In the genomic region with DNA sequence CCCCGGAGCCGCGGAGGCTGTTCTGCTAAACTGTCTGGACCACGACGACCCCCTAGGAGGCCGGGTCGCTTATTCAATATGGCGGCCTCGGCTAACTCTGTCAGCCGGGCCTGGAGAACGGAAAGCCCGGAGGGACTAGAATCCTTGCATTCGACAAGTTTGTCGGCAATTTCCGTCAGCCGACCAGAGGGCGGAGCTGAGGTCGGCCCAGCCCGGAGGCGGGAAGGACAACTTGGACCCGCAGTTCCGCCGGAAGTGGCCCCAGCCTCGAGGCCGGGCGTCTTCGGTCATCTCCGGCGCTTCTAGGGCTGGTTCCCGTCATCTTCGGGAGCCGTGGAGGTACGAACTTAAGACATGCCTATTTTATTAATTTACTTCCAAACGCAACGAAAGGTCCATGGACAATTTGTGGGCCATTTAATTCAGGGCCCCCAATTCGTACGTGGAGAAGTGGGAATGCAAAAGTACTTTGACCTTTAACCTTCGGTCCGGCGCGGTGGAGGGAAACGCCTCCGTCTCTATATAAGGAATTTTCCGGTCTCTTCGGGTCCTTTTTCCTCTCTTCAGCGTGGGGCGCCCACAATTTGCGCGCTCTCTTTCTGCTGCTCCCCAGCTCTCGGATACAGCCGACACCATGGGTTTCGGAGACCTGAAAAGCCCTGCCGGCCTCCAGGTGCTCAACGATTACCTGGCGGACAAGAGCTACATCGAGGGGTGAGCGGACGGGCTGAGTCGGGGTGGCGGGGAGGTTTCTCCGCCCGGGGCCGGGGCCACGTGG, we compare ENCODE assay signal across 1 cellular context.
TF ChIP-seq lines count a peak whose summit lies in the region.

A gene (plus strand): TSS at position 550 of the 778 bp plus-strand sequence. CDS start 85 bp downstream, at position 635.
A gene (minus strand): TSS at position 99 of the 778 bp plus-strand sequence. CDS start 5,766 bp downstream, outside the sequence.

TF ChIP-seq in HepG2, 621 proteins besides CTCF, POLR2A, EP300 and RAD21 (continued from another document and continues in another):
- TF ChIP-seq, protein P1, sequence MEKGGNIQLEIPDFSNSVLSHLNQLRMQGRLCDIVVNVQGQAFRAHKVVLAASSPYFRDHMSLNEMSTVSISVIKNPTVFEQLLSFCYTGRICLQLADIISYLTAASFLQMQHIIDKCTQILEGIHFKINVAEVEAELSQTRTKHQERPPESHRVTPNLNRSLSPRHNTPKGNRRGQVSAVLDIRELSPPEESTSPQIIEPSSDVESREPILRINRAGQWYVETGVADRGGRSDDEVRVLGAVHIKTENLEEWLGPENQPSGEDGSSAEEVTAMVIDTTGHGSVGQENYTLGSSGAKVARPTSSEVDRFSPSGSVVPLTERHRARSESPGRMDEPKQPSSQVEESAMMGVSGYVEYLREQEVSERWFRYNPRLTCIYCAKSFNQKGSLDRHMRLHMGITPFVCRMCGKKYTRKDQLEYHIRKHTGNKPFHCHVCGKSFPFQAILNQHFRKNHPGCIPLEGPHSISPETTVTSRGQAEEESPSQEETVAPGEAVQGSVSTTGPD (CRISPR knock-in tag; IDR thresholded peaks at IDR 0.05): no peak; the same call in 1 of the 2 replicates
- TF ChIP-seq ZNF788 (CRISPR knock-in tag; IDR thresholded peaks at IDR 0.05; ENCODE audit: borderline replicate concordance) (peak; percentile 78; the same call in 1 of the 2 replicates), HNRNPUL1 (IDR thresholded peaks at IDR 0.05; ENCODE audit: low read depth, low read length) (no peak), MED8 (CRISPR knock-in tag; IDR thresholded peaks at IDR 0.05; ENCODE audit: insufficient replicate concordance) (peak; percentile 78), THYN1 (CRISPR knock-in tag; IDR thresholded peaks at IDR 0.05; ENCODE audit: borderline replicate concordance, low read depth) (no peak), GFI1 (CRISPR knock-in tag; IDR thresholded peaks at IDR 0.05; ENCODE audit: borderline replicate concordance) (peak; percentile 20; the same call in 1 of the 2 replicates), NR2F1 (CRISPR knock-in tag; IDR thresholded peaks at IDR 0.05) (peak; percentile 75 to 98; a peak in 3 of 4 replicates), SRSF1 (optimal IDR thresholded peaks at IDR 0.05; ENCODE audit: low read depth, low read length) (peak; percentile 41), EED (CRISPR knock-in tag; IDR thresholded peaks at IDR 0.05) (0 out of 2 replicates have a peak, but pooled peaks have one; percentile 66), XRCC5 (optimal IDR thresholded peaks at IDR 0.05; ENCODE audit: low read length) (peak; percentile 75), ATM (IDR thresholded peaks at IDR 0.05; ENCODE audit: borderline replicate concordance) (no peak), PRMT3 (CRISPR knock-in tag; IDR thresholded peaks at IDR 0.05; ENCODE audit: borderline replicate concordance, low read depth) (no peak), LCORL (IDR thresholded peaks at IDR 0.05) (no peak), LCORL (CRISPR knock-in tag; IDR thresholded peaks at IDR 0.05) (no peak), NR3C1 (CRISPR knock-in tag; IDR thresholded peaks at IDR 0.05) (0 out of 2 replicates have a peak, but pooled peaks have one; percentile 60), MZF1 (CRISPR knock-in tag; IDR thresholded peaks at IDR 0.05; ENCODE audit: borderline replicate concordance) (0 out of 2 replicates have a peak, but pooled peaks have one; percentile 52), NCOR1 (IDR thresholded peaks at IDR 0.05; ENCODE audit: borderline replicate concordance, low read length) (peak; percentile 99), ZNF615 (CRISPR knock-in tag; IDR thresholded peaks at IDR 0.05; ENCODE audit: borderline replicate concordance) (no peak; the same call in 1 of the 2 replicates), ZNF607 (CRISPR knock-in tag; IDR thresholded peaks at IDR 0.05; ENCODE audit: borderline replicate concordance) (peak; percentile 89; the same call in 1 of the 2 replicates), NFYC (CRISPR knock-in tag; IDR thresholded peaks at IDR 0.05) (peak; percentile 11; the same call in 1 of the 2 replicates), HIVEP1 (CRISPR knock-in tag; IDR thresholded peaks at IDR 0.05) (peak; percentile 80), ZKSCAN1 (IDR thresholded peaks at IDR 0.05; ENCODE audit: low read length) (no peak), YY1 (IDR thresholded peaks at IDR 0.05; ENCODE audit: insufficient read depth, insufficient replicate concordance, low read depth, low read length) (peak; percentile 99), RAD51 (IDR thresholded peaks at IDR 0.05; ENCODE audit: borderline replicate concordance) (no peak), ZBTB8A (CRISPR knock-in tag; IDR thresholded peaks at IDR 0.05; ENCODE audit: borderline replicate concordance, low read depth) (0 out of 2 replicates have a peak, but pooled peaks have one; percentile 58), ZNF263 (CRISPR knock-in tag; IDR thresholded peaks at IDR 0.05) (no peak; the same call in none of the 2 replicates), FLYWCH1 (CRISPR knock-in tag; IDR thresholded peaks at IDR 0.05) (peak; percentile 83; the same call in 1 of the 2 replicates), JARID2 (CRISPR knock-in tag; IDR thresholded peaks at IDR 0.05; ENCODE audit: insufficient replicate concordance) (peak; percentile 27), NFYB (CRISPR knock-in tag; IDR thresholded peaks at IDR 0.05) (no peak; the same call in none of the 2 replicates), TAF1 (CRISPR knock-in tag; IDR thresholded peaks at IDR 0.05) (peak; percentile 76), ZNF589 (CRISPR knock-in tag; conservative IDR thresholded peaks at IDR 0.05) (peak; percentile 82), MAFG (CRISPR knock-in tag; IDR thresholded peaks at IDR 0.05) (no peak), KDM3A (CRISPR knock-in tag; IDR thresholded peaks at IDR 0.05; ENCODE audit: low read depth) (peak; percentile 85; the same call in 1 of the 2 replicates), NFKBIZ (CRISPR knock-in tag; IDR thresholded peaks at IDR 0.05) (no peak), RBAK (CRISPR knock-in tag; IDR thresholded peaks at IDR 0.05) (no peak), ZNF670 (CRISPR knock-in tag; IDR thresholded peaks at IDR 0.05; ENCODE audit: borderline replicate concordance) (peak; percentile 85; the same call in 1 of the 2 replicates), NFKB2 (CRISPR knock-in tag; IDR thresholded peaks at IDR 0.05; ENCODE audit: borderline replicate concordance) (peak; percentile 95)
- TF ChIP-seq, protein P2, sequence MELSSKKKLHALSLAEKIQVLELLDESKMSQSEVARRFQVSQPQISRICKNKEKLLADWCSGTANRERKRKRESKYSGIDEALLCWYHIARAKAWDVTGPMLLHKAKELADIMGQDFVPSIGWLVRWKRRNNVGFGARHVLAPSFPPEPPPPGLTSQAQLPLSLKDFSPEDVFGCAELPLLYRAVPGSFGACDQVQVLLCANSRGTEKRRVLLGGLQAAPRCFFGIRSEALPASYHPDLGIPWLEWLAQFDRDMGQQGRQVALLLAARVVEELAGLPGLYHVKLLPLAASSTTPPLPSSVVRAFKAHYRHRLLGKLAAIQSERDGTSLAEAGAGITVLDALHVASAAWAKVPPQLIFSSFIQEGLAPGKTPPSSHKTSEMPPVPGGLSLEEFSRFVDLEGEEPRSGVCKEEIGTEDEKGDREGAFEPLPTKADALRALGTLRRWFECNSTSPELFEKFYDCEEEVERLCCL (CRISPR knock-in tag; IDR thresholded peaks at IDR 0.05; ENCODE audit: borderline replicate concordance): no peak; the same call in 1 of the 2 replicates
- TF ChIP-seq, protein P3, sequence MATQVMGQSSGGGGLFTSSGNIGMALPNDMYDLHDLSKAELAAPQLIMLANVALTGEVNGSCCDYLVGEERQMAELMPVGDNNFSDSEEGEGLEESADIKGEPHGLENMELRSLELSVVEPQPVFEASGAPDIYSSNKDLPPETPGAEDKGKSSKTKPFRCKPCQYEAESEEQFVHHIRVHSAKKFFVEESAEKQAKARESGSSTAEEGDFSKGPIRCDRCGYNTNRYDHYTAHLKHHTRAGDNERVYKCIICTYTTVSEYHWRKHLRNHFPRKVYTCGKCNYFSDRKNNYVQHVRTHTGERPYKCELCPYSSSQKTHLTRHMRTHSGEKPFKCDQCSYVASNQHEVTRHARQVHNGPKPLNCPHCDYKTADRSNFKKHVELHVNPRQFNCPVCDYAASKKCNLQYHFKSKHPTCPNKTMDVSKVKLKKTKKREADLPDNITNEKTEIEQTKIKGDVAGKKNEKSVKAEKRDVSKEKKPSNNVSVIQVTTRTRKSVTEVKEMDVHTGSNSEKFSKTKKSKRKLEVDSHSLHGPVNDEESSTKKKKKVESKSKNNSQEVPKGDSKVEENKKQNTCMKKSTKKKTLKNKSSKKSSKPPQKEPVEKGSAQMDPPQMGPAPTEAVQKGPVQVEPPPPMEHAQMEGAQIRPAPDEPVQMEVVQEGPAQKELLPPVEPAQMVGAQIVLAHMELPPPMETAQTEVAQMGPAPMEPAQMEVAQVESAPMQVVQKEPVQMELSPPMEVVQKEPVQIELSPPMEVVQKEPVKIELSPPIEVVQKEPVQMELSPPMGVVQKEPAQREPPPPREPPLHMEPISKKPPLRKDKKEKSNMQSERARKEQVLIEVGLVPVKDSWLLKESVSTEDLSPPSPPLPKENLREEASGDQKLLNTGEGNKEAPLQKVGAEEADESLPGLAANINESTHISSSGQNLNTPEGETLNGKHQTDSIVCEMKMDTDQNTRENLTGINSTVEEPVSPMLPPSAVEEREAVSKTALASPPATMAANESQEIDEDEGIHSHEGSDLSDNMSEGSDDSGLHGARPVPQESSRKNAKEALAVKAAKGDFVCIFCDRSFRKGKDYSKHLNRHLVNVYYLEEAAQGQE (IDR thresholded peaks at IDR 0.05; ENCODE audit: borderline replicate concordance in 1 of 2, low read depth in 1 of 2, low read length in 2 of 2): peak in 1 of 2 experiments; percentile 53; a peak in 1 of 4 replicates
- TF ChIP-seq, protein P4, sequence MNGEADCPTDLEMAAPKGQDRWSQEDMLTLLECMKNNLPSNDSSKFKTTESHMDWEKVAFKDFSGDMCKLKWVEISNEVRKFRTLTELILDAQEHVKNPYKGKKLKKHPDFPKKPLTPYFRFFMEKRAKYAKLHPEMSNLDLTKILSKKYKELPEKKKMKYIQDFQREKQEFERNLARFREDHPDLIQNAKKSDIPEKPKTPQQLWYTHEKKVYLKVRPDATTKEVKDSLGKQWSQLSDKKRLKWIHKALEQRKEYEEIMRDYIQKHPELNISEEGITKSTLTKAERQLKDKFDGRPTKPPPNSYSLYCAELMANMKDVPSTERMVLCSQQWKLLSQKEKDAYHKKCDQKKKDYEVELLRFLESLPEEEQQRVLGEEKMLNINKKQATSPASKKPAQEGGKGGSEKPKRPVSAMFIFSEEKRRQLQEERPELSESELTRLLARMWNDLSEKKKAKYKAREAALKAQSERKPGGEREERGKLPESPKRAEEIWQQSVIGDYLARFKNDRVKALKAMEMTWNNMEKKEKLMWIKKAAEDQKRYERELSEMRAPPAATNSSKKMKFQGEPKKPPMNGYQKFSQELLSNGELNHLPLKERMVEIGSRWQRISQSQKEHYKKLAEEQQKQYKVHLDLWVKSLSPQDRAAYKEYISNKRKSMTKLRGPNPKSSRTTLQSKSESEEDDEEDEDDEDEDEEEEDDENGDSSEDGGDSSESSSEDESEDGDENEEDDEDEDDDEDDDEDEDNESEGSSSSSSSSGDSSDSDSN (CRISPR knock-in tag; IDR thresholded peaks at IDR 0.05): peak; percentile 56
- TF ChIP-seq, protein P5, sequence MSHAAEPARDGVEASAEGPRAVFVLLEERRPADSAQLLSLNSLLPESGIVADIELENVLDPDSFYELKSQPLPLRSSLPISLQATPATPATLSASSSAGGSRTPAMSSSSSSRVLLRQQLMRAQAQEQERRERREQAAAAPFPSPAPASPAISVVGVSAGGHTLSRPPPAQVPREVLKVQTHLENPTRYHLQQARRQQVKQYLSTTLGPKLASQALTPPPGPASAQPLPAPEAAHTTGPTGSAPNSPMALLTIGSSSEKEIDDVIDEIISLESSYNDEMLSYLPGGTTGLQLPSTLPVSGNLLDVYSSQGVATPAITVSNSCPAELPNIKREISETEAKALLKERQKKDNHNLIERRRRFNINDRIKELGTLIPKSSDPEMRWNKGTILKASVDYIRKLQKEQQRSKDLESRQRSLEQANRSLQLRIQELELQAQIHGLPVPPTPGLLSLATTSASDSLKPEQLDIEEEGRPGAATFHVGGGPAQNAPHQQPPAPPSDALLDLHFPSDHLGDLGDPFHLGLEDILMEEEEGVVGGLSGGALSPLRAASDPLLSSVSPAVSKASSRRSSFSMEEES (CRISPR knock-in tag; IDR thresholded peaks at IDR 0.05): peak; percentile 49; the same call in 1 of the 2 replicates
- TF ChIP-seq, protein P6, sequence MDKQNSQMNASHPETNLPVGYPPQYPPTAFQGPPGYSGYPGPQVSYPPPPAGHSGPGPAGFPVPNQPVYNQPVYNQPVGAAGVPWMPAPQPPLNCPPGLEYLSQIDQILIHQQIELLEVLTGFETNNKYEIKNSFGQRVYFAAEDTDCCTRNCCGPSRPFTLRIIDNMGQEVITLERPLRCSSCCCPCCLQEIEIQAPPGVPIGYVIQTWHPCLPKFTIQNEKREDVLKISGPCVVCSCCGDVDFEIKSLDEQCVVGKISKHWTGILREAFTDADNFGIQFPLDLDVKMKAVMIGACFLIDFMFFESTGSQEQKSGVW (CRISPR knock-in tag; IDR thresholded peaks at IDR 0.05; ENCODE audit: borderline replicate concordance): no peak; the same call in 1 of the 2 replicates
- TF ChIP-seq, protein P7, sequence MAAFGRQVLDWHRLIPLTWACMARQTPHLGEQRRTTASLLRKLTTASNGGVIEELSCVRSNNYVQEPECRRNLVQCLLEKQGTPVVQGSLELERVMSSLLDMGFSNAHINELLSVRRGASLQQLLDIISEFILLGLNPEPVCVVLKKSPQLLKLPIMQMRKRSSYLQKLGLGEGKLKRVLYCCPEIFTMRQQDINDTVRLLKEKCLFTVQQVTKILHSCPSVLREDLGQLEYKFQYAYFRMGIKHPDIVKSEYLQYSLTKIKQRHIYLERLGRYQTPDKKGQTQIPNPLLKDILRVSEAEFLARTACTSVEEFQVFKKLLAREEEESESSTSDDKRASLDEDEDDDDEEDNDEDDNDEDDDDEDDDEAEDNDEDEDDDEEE (CRISPR knock-in tag; IDR thresholded peaks at IDR 0.05): no peak
- TF ChIP-seq, protein P8, sequence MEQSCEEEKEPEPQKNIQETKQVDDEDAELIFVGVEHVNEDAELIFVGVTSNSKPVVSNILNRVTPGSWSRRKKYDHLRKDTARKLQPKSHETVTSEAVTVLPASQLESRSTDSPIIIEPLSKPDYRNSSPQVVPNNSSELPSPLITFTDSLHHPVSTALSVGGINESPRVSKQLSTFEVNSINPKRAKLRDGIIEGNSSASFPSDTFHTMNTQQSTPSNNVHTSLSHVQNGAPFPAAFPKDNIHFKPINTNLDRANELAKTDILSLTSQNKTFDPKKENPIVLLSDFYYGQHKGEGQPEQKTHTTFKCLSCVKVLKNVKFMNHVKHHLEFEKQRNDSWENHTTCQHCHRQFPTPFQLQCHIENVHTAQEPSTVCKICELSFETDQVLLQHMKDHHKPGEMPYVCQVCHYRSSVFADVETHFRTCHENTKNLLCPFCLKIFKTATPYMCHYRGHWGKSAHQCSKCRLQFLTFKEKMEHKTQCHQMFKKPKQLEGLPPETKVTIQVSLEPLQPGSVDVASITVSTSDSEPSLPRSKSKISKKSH (CRISPR knock-in tag; IDR thresholded peaks at IDR 0.05; ENCODE audit: borderline replicate concordance): no peak
- TF ChIP-seq, protein P9, sequence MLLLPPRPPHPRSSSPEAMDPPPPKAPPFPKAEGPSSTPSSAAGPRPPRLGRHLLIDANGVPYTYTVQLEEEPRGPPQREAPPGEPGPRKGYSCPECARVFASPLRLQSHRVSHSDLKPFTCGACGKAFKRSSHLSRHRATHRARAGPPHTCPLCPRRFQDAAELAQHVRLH (CRISPR knock-in tag; IDR thresholded peaks at IDR 0.05; ENCODE audit: borderline replicate concordance, low read depth): peak; percentile 93; the same call in 1 of the 2 replicates
- TF ChIP-seq, protein P10, sequence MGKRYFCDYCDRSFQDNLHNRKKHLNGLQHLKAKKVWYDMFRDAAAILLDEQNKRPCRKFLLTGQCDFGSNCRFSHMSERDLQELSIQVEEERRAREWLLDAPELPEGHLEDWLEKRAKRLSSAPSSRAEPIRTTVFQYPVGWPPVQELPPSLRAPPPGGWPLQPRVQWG (CRISPR knock-in tag; IDR thresholded peaks at IDR 0.05; ENCODE audit: borderline replicate concordance, low read depth): no peak
